1 cellular context compared by ENCODE assay signal in the genomic region with DNA sequence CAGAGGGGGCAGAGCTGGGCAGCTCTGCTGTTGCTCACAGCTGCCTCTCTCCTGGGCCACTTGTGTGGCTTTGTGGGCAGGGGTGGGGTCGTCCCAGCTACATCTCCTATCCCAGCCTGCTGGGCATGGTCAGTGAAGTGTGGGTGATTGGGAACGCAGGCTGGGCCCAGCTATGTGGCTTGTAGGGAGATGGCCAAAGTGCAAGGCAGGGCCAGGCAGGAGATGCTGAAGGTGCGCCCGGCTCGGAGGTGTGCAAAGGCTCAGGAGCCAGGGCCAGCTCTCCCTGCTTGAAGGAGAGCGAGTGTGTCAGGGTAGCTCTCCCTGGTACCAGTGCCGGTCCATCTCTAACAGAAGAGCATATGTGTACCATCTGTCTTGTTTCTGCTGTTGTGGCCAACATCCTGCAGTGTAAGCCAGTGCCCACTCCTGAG.
TF ChIP-seq lines count a peak whose summit lies in the region.

No MANE protein-coding gene starts in this region.

TF ChIP-seq in GM12878, 131 proteins besides CTCF, POLR2A, EP300 and RAD21:
- TF ChIP-seq ZBED1 (IDR thresholded peaks at IDR 0.05; ENCODE audit: borderline replicate concordance) = no peak
- no peak for TF ChIP-seq NFIC (IDR thresholded peaks at IDR 0.05; ENCODE audit: low read depth, low read length)
- no peak for TF ChIP-seq ZNF622 (IDR thresholded peaks at IDR 0.05)
